ENCODE assay signal across 8 cellular contexts in genomic region chr11:27209562-27210005, GRCh38.
A peak's percentile ranks its signal among the peaks of the same experiment; 100 is the strongest.
DNase-seq lines count a peak whose midpoint lies in the region; ATAC-seq and TF ChIP-seq lines count a peak whose summit lies in the region.

No MANE protein-coding gene starts in this region.

- no peak overlapping the region for H3K4me3 Mint-ChIP-seq in activated CD4-positive, alpha-beta memory T cell treated with anti-CD3 and anti-CD28 coated beads, Interleukin-2, amount 10 ng/mL, durations not matched to agents 7 days and 5 days
- no peak overlapping the region for H3K4me3 Mint-ChIP-seq in activated T-cell treated with anti-CD3 and anti-CD28 coated beads, Interleukin-2, amount 50 U/mL, for 24 hours
- no peak overlapping the region for H3K4me3 Mint-ChIP-seq in WTC11

- no peaks in the 10 kb centered on the region for H3K4me1 Mint-ChIP-seq in activated CD4-positive, alpha-beta memory T cell treated with anti-CD3 and anti-CD28 coated beads, Interleukin-2, amount 10 ng/mL, durations not matched to agents 7 days and 5 days
- H3K4me1 Mint-ChIP-seq in activated T-cell treated with anti-CD3 and anti-CD28 coated beads, Interleukin-2, amount 50 U/mL, for 24 hours (ENCODE audit: low read depth) = no peaks in the 10 kb centered on the region
- peaks cover 16% of the 10 kb centered on the region for H3K4me1 Mint-ChIP-seq in WTC11

- CTCF ChIA-PET in activated CD4-positive, alpha-beta memory T cell treated with anti-CD3 and anti-CD28 coated beads, Interleukin-2, amount 10 ng/mL, durations not matched to agents 7 days and 5 days (lab: Charles Lee) = interaction anchor here (2.1 kb wide), 1 partner anchor 276 kb away, joined by 5 read pairs; no protein-coding TSS in a partner anchor
- CTCF ChIA-PET in WTC11 (lab: Charles Lee) = interaction anchor here (2.8 kb wide), 1 partner anchor 87 kb away, joined by 15 read pairs; no protein-coding TSS in a partner anchor

- POLR2A ChIA-PET in activated CD4-positive, alpha-beta memory T cell treated with anti-CD3 and anti-CD28 coated beads, Interleukin-2, amount 10 ng/mL, durations not matched to agents 7 days and 5 days (lab: Charles Lee) = no interaction called here
- POLR2A ChIA-PET in WTC11 (lab: Charles Lee) = interaction anchor here (0.7 kb wide), 1 partner anchor 173 kb away, joined by 3 read pairs; no protein-coding TSS in a partner anchor

- ATAC-seq in WTC11 = no peak

- DNase-seq in SIG-M5 treated with dmso at 0.1 percent for 504 hours (lab: John Stamatoyannopoulos, UW; ENCODE audit: unreplicated experiment) (peak; percentile 21), SIG-M5 (lab: John Stamatoyannopoulos, UW) (no peak), HuH-7.5 (ENCODE audit: low spot score) (peak; percentile 48), astrocyte of the hippocampus (ENCODE audit: low read depth, low spot score) (peak; percentile 98), myocyte (ENCODE audit: low read depth) (peak; percentile 92), WTC11 (ENCODE audit: low spot score) (no peak)
- DNase-seq in activated CD4-positive, alpha-beta memory T cell treated with anti-CD3 and anti-CD28 coated beads, Interleukin-2, amount 10 ng/mL, durations not matched to agents 7 days and 5 days = no peak
- no peak for DNase-seq in activated T-cell treated with anti-CD3 and anti-CD28 coated beads, Interleukin-2, amount 50 U/mL, for 24 hours

- H3K9me3 Mint-ChIP-seq in activated CD4-positive, alpha-beta memory T cell treated with anti-CD3 and anti-CD28 coated beads, Interleukin-2, amount 10 ng/mL, durations not matched to agents 7 days and 5 days = no peaks in the 10 kb centered on the region
- no peaks in the 10 kb centered on the region for H3K9me3 Mint-ChIP-seq in activated T-cell treated with anti-CD3 and anti-CD28 coated beads, Interleukin-2, amount 50 U/mL, for 24 hours
- H3K9me3 Mint-ChIP-seq in WTC11 = no peaks in the 10 kb centered on the region

- peaks cover 3% of the 10 kb centered on the region for H3K27me3 Mint-ChIP-seq in activated CD4-positive, alpha-beta memory T cell treated with anti-CD3 and anti-CD28 coated beads, Interleukin-2, amount 10 ng/mL, durations not matched to agents 7 days and 5 days
- H3K27me3 Mint-ChIP-seq in activated T-cell treated with anti-CD3 and anti-CD28 coated beads, Interleukin-2, amount 50 U/mL, for 24 hours = peaks cover 27% of the 10 kb centered on the region
- no peaks in the 10 kb centered on the region for H3K27me3 Mint-ChIP-seq in WTC11 (ENCODE audit: low read depth)

- no peak overlapping the region for H3K27ac Mint-ChIP-seq in activated CD4-positive, alpha-beta memory T cell treated with anti-CD3 and anti-CD28 coated beads, Interleukin-2, amount 10 ng/mL, durations not matched to agents 7 days and 5 days
- no peak overlapping the region for H3K27ac Mint-ChIP-seq in activated T-cell treated with anti-CD3 and anti-CD28 coated beads, Interleukin-2, amount 50 U/mL, for 24 hours
- no peak overlapping the region for H3K27ac Mint-ChIP-seq in WTC11

- H3K36me3 Mint-ChIP-seq in activated CD4-positive, alpha-beta memory T cell treated with anti-CD3 and anti-CD28 coated beads, Interleukin-2, amount 10 ng/mL, durations not matched to agents 7 days and 5 days (ENCODE audit: low read depth) = no peaks in the 10 kb centered on the region
- H3K36me3 Mint-ChIP-seq in activated T-cell treated with anti-CD3 and anti-CD28 coated beads, Interleukin-2, amount 50 U/mL, for 24 hours (ENCODE audit: low read depth) = no peaks in the 10 kb centered on the region
- peaks cover 19% of the 10 kb centered on the region for H3K36me3 Mint-ChIP-seq in WTC11

- TF ChIP-seq CTCF in WTC11 (IDR thresholded peaks at IDR 0.05) = no peak

TF ChIP-seq in WTC11, 78 proteins besides CTCF, POLR2A, EP300 and RAD21 (continues in another document):
- TF ChIP-seq CREB1 (CRISPR knock-in tag; IDR thresholded peaks at IDR 0.05) (no peak), USF2 (CRISPR knock-in tag; IDR thresholded peaks at IDR 0.05) (no peak), ARID4B (CRISPR knock-in tag; IDR thresholded peaks at IDR 0.05; ENCODE audit: borderline replicate concordance) (no peak), MAX (CRISPR knock-in tag; IDR thresholded peaks at IDR 0.05) (no peak), TP53 (CRISPR knock-in tag; IDR thresholded peaks at IDR 0.05) (no peak), FOXP1 (CRISPR knock-in tag; IDR thresholded peaks at IDR 0.05; ENCODE audit: borderline replicate concordance) (no peak), MXD4 (CRISPR knock-in tag; IDR thresholded peaks at IDR 0.05; ENCODE audit: borderline replicate concordance) (no peak), ZBTB21 (CRISPR knock-in tag; IDR thresholded peaks at IDR 0.05; ENCODE audit: borderline replicate concordance) (no peak), ZNF138 (CRISPR knock-in tag; conservative IDR thresholded peaks at IDR 0.05) (no peak), MYBL2 (CRISPR knock-in tag; IDR thresholded peaks at IDR 0.05) (no peak), CDX4 (CRISPR knock-in tag; IDR thresholded peaks at IDR 0.05; ENCODE audit: borderline replicate concordance) (no peak)
- TF ChIP-seq, protein P1, sequence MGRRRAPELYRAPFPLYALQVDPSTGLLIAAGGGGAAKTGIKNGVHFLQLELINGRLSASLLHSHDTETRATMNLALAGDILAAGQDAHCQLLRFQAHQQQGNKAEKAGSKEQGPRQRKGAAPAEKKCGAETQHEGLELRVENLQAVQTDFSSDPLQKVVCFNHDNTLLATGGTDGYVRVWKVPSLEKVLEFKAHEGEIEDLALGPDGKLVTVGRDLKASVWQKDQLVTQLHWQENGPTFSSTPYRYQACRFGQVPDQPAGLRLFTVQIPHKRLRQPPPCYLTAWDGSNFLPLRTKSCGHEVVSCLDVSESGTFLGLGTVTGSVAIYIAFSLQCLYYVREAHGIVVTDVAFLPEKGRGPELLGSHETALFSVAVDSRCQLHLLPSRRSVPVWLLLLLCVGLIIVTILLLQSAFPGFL (CRISPR knock-in tag; IDR thresholded peaks at IDR 0.05; ENCODE audit: borderline replicate concordance) = no peak
- TF ChIP-seq, protein P2, sequence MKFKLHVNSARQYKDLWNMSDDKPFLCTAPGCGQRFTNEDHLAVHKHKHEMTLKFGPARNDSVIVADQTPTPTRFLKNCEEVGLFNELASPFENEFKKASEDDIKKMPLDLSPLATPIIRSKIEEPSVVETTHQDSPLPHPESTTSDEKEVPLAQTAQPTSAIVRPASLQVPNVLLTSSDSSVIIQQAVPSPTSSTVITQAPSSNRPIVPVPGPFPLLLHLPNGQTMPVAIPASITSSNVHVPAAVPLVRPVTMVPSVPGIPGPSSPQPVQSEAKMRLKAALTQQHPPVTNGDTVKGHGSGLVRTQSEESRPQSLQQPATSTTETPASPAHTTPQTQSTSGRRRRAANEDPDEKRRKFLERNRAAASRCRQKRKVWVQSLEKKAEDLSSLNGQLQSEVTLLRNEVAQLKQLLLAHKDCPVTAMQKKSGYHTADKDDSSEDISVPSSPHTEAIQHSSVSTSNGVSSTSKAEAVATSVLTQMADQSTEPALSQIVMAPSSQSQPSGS (CRISPR knock-in tag; IDR thresholded peaks at IDR 0.05; ENCODE audit: borderline replicate concordance, low read depth) = no peak

Comparison
In these comparisons a context has a peak if more than half of its experiments do, and no peak if none do; other contexts are left out.
1. DNase-seq: peak in SIG-M5 treated with dmso at 0.1 percent for 504 hours (single experiment), HuH-7.5 (single experiment), astrocyte of the hippocampus (single experiment) and myocyte (single experiment); none in SIG-M5 (single experiment), activated CD4-positive, alpha-beta memory T cell treated with anti-CD3 and anti-CD28 coated beads, Interleukin-2, amount 10 ng/mL, durations not matched to agents 7 days and 5 days (single experiment), activated T-cell treated with anti-CD3 and anti-CD28 coated beads, Interleukin-2, amount 50 U/mL, for 24 hours (single experiment) and WTC11 (single experiment).